ENCODE assay signal across 10 cellular contexts in the genomic region with DNA sequence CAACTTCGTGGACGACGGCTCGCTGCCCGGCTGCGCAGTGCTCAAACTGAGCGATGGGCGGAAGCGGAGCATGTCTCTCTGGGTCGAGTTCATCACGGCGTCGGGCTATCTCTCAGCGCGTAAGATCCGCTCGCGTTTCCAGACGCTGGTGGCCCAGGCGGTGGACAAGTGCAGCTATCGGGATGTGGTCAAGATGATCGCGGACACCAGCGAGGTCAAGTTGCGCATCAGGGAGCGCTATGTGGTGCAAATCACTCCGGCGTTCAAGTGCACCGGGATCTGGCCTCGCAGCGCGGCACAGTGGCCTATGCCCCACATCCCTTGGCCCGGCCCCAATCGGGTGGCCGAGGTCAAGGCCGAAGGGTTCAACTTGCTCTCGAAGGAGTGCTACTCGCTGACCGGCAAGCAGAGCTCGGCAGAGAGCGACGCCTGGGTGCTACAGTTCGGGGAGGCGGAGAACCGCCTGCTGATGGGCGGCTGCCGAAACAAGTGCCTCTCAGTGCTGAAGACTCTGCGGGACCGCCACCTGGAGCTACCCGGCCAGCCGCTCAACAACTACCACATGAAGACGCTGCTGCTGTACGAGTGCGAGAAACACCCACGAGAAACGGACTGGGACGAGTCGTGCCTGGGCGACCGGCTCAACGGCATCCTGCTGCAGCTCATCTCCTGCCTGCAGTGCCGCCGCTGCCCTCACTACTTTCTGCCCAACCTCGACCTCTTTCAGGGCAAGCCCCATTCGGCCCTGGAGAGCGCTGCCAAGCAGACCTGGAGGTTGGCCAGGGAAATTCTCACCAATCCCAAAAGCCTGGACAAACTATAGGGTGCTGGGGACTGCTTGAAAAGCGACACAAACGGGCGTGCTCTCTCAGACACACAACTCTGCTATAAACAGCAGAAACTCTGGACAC. TPM values are rescaled to one million over a fixed set of nuclear protein-coding genes. Genes with fewer than 3 reads are reported as not detected.
DNase-seq lines count a peak whose midpoint lies in the region; ATAC-seq and TF ChIP-seq lines count a peak whose summit lies in the region.
"Had no signal": no experiment of that assay in that cellular context is flagged by ENCODE, and none has a peak within 500 bp of the region (broad histone marks: within the 10 kb centered on the region; RNA-seq: fewer than 3 reads in every experiment).

No MANE protein-coding gene starts in this region.

- no peak overlapping the region for H3K4me3 Mint-ChIP-seq in activated T-cell treated with anti-CD3 and anti-CD28 coated beads, Interleukin-2, amount 50 U/mL, for 72 hours
- H3K4me3 Mint-ChIP-seq: activated naive CD4-positive, alpha-beta T cell treated with anti-CD3 and anti-CD28 coated beads, Interleukin-2, amount 10 ng/mL, durations not matched to agents 7 days and 5 days had no signal

- H3K4me3 ChIP-seq in fibroblast of pulmonary artery (replicated peaks; ENCODE audit: low read depth, low read length) (peak overlapping the region; percentile 58), tibial nerve (peak overlapping the region; percentile 23 to 53 (median 34))

- POLR2A ChIA-PET in RWPE1 (lab: Yijun Ruan, JAX; ENCODE audit: low non-redundant PET) = no interaction called here

- peaks cover 0 to 19% (median 0%) of the 10 kb centered on the region in 3 donors for H3K36me3 ChIP-seq in tibial nerve

- no peaks in the 10 kb centered on the region for H3K4me1 Mint-ChIP-seq in activated T-cell treated with anti-CD3 and anti-CD28 coated beads, Interleukin-2, amount 50 U/mL, for 72 hours (ENCODE audit: low read depth)
- H3K4me1 Mint-ChIP-seq: activated naive CD4-positive, alpha-beta T cell treated with anti-CD3 and anti-CD28 coated beads, Interleukin-2, amount 10 ng/mL, durations not matched to agents 7 days and 5 days had no signal

- peaks cover 0 to 4% (median 0%) of the 10 kb centered on the region in 4 donors for H3K9me3 ChIP-seq in tibial nerve

- TF ChIP-seq POLR2A in tibial nerve (IDR thresholded peaks at IDR 0.05) = no peak

- CTCF ChIA-PET in RWPE1 (lab: Yijun Ruan, JAX) = interaction anchor here (0.5 kb wide), 1 partner anchor 237 kb away, joined by 5 read pairs; no protein-coding TSS in a partner anchor

- ATAC-seq in activated T-cell treated with anti-CD3 and anti-CD28 coated beads, Interleukin-2, amount 50 U/mL, for 72 hours (replicated peaks in 1 of 2) = no peak

- no peaks in the 10 kb centered on the region for H3K9me3 Mint-ChIP-seq in activated T-cell treated with anti-CD3 and anti-CD28 coated beads, Interleukin-2, amount 50 U/mL, for 72 hours

- no peak for TF ChIP-seq EP300 in tibial nerve (IDR thresholded peaks at IDR 0.05)

- DNase-seq in RWPE1 (ENCODE audit: low spot score) (no peak), fibroblast of pulmonary artery (ENCODE audit: low read depth) (peak; percentile 35), midbrain (lab: John Stamatoyannopoulos, UW) (peak; percentile 20), tibial nerve (ENCODE audit: low spot score in 2 of 2) (no peak), mucosa of gallbladder (ENCODE audit: low spot score) (no peak), RKO (ENCODE audit: low spot score) (no peak), inferior parietal cortex (ENCODE audit: extremely low spot score) (no peak)
- DNase-seq in activated T-cell treated with anti-CD3 and anti-CD28 coated beads, Interleukin-2, amount 50 U/mL, for 72 hours = no peak
- DNase-seq: activated naive CD4-positive, alpha-beta T cell treated with anti-CD3 and anti-CD28 coated beads, Interleukin-2, amount 10 ng/mL, durations not matched to agents 7 days and 5 days; NCI-H2107 had no signal

- no peak overlapping the region for H3K27ac Mint-ChIP-seq in activated T-cell treated with anti-CD3 and anti-CD28 coated beads, Interleukin-2, amount 50 U/mL, for 72 hours
- H3K27ac Mint-ChIP-seq: activated naive CD4-positive, alpha-beta T cell treated with anti-CD3 and anti-CD28 coated beads, Interleukin-2, amount 10 ng/mL, durations not matched to agents 7 days and 5 days had no signal

- H3K4me1 ChIP-seq in tibial nerve = peaks cover 0 to 8% (median 0%) of the 10 kb centered on the region in 4 donors

- 45 to 51% methylated on average over 44 to 54 of the region's 69 CpGs for WGBS in tibial nerve, 2 donors

- H3K27ac ChIP-seq in RWPE1 (peak overlapping the region; percentile 5; the same call in 1 of the 2 replicates), tibial nerve (peak overlapping the region in 1 of 4 donors; percentile 51)

- TF ChIP-seq CTCF in RWPE1 (conservative IDR thresholded peaks at IDR 0.05; ENCODE audit: low read depth) (no peak), fibroblast of pulmonary artery (IDR thresholded peaks at IDR 0.05; ENCODE audit: low read length, missing control alignments) (no peak), tibial nerve (IDR thresholded peaks at IDR 0.05) (no peak)

- no peaks in the 10 kb centered on the region for H3K27me3 ChIP-seq in tibial nerve

- no peaks in the 10 kb centered on the region for H3K27me3 Mint-ChIP-seq in activated T-cell treated with anti-CD3 and anti-CD28 coated beads, Interleukin-2, amount 50 U/mL, for 72 hours (ENCODE audit: low read depth)
- H3K27me3 Mint-ChIP-seq: activated naive CD4-positive, alpha-beta T cell treated with anti-CD3 and anti-CD28 coated beads, Interleukin-2, amount 10 ng/mL, durations not matched to agents 7 days and 5 days had no signal

- peaks cover 9 to 28% of the 10 kb centered on the region in 2 donors for H3K36me3 Mint-ChIP-seq in activated T-cell treated with anti-CD3 and anti-CD28 coated beads, Interleukin-2, amount 50 U/mL, for 72 hours (ENCODE audit: insufficient read depth in 2 of 2)

RNA-seq across cellular contexts. Expression of a gene that starts 1.6 kb away (rescaled TPM):
- total RNA-seq in tibial nerve (under 1 TPM in 1 of 4 donors, not detected in 3; 0.20 TPM), mucosa of gallbladder (2.0 TPM)
- total RNA-seq in activated T-cell treated with anti-CD3 and anti-CD28 coated beads, Interleukin-2, amount 50 U/mL, for 72 hours = not detected

Comparison
In these comparisons a context has a peak if more than half of its experiments do, and no peak if none do; other contexts are left out.
1. DNase-seq: peak in fibroblast of pulmonary artery (single experiment) and midbrain (single experiment); none in RWPE1 (single experiment), tibial nerve (0 of 2), mucosa of gallbladder (single experiment), activated T-cell treated with anti-CD3 and anti-CD28 coated beads, Interleukin-2, amount 50 U/mL, for 72 hours (0 of 2), RKO (single experiment) and inferior parietal cortex (single experiment).